In the genomic region with DNA sequence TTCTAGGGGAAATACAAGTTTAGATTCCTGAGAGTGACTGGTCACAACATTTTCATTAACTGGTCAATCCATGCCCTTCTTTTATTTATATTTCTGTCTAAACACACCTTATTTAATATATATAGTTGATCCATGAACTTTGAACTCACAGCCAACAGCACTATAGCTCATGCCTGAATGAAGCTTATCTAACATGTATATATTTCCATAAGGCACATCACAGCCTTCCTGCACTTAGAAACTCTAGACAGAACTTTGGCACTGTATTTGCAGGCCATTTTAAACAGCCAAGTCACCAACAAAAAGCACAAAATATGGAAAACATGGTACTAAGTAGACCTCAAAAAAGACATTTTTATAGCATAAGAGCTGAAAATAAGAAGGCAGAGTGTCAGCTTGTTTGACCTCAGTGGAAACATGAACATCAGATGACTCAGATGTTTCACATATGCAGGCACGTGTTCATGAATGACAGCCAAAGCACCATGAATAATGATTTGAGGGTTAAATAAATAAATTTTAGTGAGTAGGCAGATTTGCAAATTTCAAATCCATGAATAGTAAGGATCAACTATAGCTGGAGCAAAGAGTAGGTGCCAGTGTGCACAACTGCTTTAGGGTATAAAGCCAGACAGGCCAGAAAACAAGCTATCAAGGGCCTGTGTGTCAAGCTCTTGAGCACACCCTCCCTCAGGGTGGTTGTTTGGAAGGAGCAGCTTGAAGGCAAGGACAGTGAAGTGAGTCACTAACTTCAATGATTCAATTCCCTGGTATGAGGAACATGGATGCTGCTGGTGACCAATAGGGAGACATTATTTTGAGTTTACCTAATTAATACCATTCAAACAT, we compare ENCODE assay signal across 1 cellular context.
TF ChIP-seq lines count a peak whose summit lies in the region.

No MANE protein-coding gene starts in this region.

TF ChIP-seq in K562, 482 proteins besides CTCF, POLR2A, EP300 and RAD21:
- TF ChIP-seq, protein P1, sequence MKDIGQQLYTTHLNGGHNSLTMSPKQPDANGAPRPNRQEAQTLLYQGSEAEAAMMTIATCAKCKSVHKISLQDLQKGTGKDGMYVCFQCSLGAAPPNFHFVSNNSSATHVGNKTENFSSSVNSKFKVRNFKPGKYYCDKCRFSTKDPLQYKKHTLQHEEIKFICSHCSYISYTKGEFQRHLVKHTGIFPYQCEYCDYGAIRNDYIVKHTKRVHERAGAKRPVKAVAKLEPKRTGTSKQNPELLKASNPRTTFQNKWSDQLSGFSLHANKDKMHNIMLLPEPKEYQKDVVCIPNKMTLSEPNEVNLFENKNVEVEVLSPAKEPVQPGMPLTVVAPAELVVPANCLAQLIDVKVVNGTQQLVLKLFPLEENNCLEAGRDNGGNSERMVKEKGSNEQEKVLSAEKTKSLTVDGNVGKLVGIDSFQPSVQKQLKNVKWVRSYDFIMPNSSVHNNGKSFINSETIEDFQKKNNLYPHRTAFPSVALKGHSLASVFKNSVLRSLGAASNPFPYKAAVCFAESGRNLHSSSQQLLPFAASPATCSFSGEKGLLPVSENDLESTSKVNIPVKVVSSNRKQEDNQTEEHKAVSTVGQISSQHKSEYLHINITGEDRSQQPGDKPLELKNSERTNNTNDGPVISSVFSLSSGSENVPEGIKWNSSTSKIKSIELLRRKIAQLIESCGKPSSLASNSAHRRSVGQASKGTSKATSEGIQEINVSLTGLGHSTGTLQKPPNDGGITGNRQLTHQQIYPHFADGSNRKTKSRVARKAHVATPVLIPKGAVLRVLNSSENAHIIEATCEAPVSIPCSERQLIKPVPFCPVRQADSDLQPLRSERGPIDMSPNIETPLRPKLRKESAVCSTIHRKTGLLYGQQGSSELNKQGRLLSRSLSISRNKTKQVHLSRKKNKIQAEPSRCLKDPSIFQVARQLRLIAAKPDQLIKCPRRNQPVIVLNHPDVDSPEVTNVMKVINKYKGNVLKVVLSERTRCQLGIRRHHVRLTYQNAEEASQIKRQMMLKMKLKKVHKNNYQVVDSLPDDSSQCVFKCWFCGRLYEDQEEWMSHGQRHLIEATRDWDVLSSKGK (CRISPR knock-in tag; IDR thresholded peaks at IDR 0.05) = no peak
- TF ChIP-seq, protein P2, sequence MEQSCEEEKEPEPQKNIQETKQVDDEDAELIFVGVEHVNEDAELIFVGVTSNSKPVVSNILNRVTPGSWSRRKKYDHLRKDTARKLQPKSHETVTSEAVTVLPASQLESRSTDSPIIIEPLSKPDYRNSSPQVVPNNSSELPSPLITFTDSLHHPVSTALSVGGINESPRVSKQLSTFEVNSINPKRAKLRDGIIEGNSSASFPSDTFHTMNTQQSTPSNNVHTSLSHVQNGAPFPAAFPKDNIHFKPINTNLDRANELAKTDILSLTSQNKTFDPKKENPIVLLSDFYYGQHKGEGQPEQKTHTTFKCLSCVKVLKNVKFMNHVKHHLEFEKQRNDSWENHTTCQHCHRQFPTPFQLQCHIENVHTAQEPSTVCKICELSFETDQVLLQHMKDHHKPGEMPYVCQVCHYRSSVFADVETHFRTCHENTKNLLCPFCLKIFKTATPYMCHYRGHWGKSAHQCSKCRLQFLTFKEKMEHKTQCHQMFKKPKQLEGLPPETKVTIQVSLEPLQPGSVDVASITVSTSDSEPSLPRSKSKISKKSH (CRISPR knock-in tag; IDR thresholded peaks at IDR 0.05) = no peak
- TF ChIP-seq FOSL1 (tag; conservative IDR thresholded peaks at IDR 0.05) = 0 out of 2 replicates have a peak, but pooled peaks have one; percentile 36
